Comparison of ENCODE assay signal across 8 cellular contexts in the genomic region with DNA sequence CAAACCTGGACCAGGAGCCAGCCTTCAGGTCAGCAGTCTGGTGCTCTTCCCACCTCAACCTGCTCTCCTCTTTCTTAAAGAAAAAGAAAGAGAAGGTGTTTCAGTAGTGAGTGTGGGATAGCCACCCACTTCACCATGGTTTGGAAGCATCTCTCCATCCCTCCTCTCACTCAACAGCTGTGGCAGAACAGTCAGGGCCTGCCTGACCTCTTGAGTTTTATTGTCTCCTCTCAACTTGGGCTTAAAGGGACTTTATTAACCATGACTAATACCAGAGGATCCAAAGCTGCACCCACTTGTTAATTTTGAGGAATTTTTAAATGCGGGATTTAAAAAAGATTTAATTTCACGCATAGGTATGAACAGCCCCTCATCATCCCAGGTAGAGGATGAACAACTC. TPM values are rescaled to one million over a fixed set of nuclear protein-coding genes. Genes with fewer than 3 reads are reported as not detected.
A peak's percentile ranks its signal among the peaks of the same experiment; 100 is the strongest.
DNase-seq lines count a peak whose midpoint lies in the region; ATAC-seq, FAIRE-seq and TF ChIP-seq lines count a peak whose summit lies in the region.

No MANE protein-coding gene starts in this region.

- H2BK120ac ChIP-seq in H1 (replicated peaks; ENCODE audit: low read depth, low read length): no peak overlapping the region

- H2AFZ ChIP-seq in H1 (ENCODE audit: low read length): peak overlapping the region; percentile 76; the same call in 1 of the 2 replicates
- H2AFZ ChIP-seq in neuron (ENCODE audit: low read depth, low read length): peak overlapping the region; percentile 97

- H3K4me3 Mint-ChIP-seq in CD4-positive, alpha-beta T cell: peak overlapping the region; percentile 84

- no peak overlapping the region for H4K91ac ChIP-seq in H1 (replicated peaks; ENCODE audit: insufficient read length, low read length)

- ATAC-seq in CD4-positive, alpha-beta T cell (ENCODE audit: poor library complexity): no peak
- ATAC-seq in GM19397 (IDR thresholded peaks at IDR 0.05; ENCODE audit: unreplicated experiment): no peak
- no peak for ATAC-seq in HG03139 (IDR thresholded peaks at IDR 0.05; ENCODE audit: unreplicated experiment)

- peaks cover 51% of the 10 kb centered on the region for H3K27me3 Mint-ChIP-seq in CD4-positive, alpha-beta T cell

- H3K4me1 ChIP-seq in H1 (replicated peaks in 1 of 4; ENCODE audit: control insufficient read depth in 3 of 4, insufficient read depth in 4 of 4, low read length in 3 of 4) (peaks cover 3 to 15% (median 10%) of the 10 kb centered on the region in 4 experiments), neuron (ENCODE audit: insufficient read depth, low read length) (peaks cover 9% of the 10 kb centered on the region)

- no peak for TF ChIP-seq CTCF in CD4-positive, alpha-beta T cell (IDR thresholded peaks at IDR 0.05)
- no peak for TF ChIP-seq CTCF in H1 (IDR thresholded peaks at IDR 0.05; ENCODE audit: control extremely low read depth in 1 of 3, insufficient read depth in 1 of 3, low read depth in 1 of 3, low read length in 3 of 3)

- H3K9me3 ChIP-seq in CD4-positive, alpha-beta T cell (ENCODE audit: control insufficient read depth, low read length): no peaks in the 10 kb centered on the region
- no peaks in the 10 kb centered on the region for H3K9me3 ChIP-seq in KOPT-K1 (ENCODE audit: insufficient read depth, low read length, poor library complexity, severe bottlenecking)
- no peaks in the 10 kb centered on the region for H3K9me3 ChIP-seq in H1 (ENCODE audit: insufficient read depth in 2 of 2, low read depth in 1 of 2, low read length in 1 of 2)
- no peaks in the 10 kb centered on the region for H3K9me3 ChIP-seq in neuron (ENCODE audit: low read length)

- intact Hi-C loops in CD4-positive, alpha-beta T cell (cut with DNase I, micrococcal nuclease): no loop called here

- POLR2A ChIA-PET in CD4-positive, alpha-beta T cell (lab: Charles Lee): no interaction called here
- POLR2A ChIA-PET in H1 (lab: Charles Lee; ENCODE audit: partially characterized antibody): interaction anchor here (0.8 to 9.3 kb wide), 10 partner anchors 10 to 95 kb away, joined by 3 to 172 read pairs (median 8); a partner anchor contains a TSS

- no peak for DNase-seq in CD4-positive, alpha-beta T cell
- no peak for DNase-seq in H1 (ENCODE audit: low read depth in 1 of 2, low spot score in 2 of 2)
- DNase-seq in pons (ENCODE audit: low spot score): no peak
- no peak for DNase-seq in DMS153 (lab: John Stamatoyannopoulos, UW)

- H2BK12ac ChIP-seq in H1 (ENCODE audit: low read depth, low read length): peak overlapping the region; percentile 64; the same call in 1 of the 2 replicates

- H3K14ac ChIP-seq in H1 (ENCODE audit: insufficient read length): no peak overlapping the region

- peak overlapping the region; percentile 81 to 86 for H3K4me2 ChIP-seq in H1 (ENCODE audit: insufficient read depth in 1 of 2, low read depth in 2 of 2, low read length in 2 of 2)

- H3K23ac ChIP-seq in H1 (ENCODE audit: insufficient read length): no peak overlapping the region

- no peak overlapping the region for H3K27ac ChIP-seq in CD4-positive, alpha-beta T cell (ENCODE audit: low read depth, low read length)
- H3K27ac ChIP-seq in KOPT-K1 (ENCODE audit: low read depth, low read length, poor library complexity, severe bottlenecking): peak overlapping the region; percentile 64
- no peak overlapping the region for H3K27ac ChIP-seq in H1 (ENCODE audit: low read depth, low read length)

- peaks cover 2% of the 10 kb centered on the region; the same call in 1 of the 2 replicates for H3K79me1 ChIP-seq in H1 (ENCODE audit: low read depth, low read length)

- H3K4me3 ChIP-seq in H1 (ENCODE audit: extremely low read depth in 1 of 4, insufficient read depth in 2 of 4, low read depth in 3 of 4, low read length in 4 of 4) (peak overlapping the region; percentile 55 to 95 (median 94)), neuron (ENCODE audit: low read length) (peak overlapping the region; percentile 71)

- H3K79me2 ChIP-seq in H1 (ENCODE audit: control insufficient read depth in 1 of 2, insufficient read depth in 2 of 2, low read length in 2 of 2): peaks cover 5 to 42% of the 10 kb centered on the region in 2 experiments; a peak in 3 of 4 replicates

- WGBS in H1 (ENCODE audit: extremely low coverage in 1 of 2, insufficient coverage in 1 of 2, insufficient read length in 1 of 2, insufficient replicate concordance in 2 of 2, low coverage in 1 of 2, low lambda C conversion rate in 2 of 2, missing lambda C conversion rate in 1 of 2), 2 experiments: 35% methylated on average over 2 of the region's 2 CpGs; no CpG with 5 or more reads in 1 of the 2 experiments

- H4K8ac ChIP-seq in H1 (ENCODE audit: extremely low read depth, insufficient read depth, low read length): no peak overlapping the region

- TF ChIP-seq EP300 in H1 (IDR thresholded peaks at IDR 0.05; ENCODE audit: borderline replicate concordance in 1 of 2, low read depth in 2 of 2, low read length in 2 of 2): no peak

- H4K5ac ChIP-seq in H1 (ENCODE audit: insufficient read length, low read depth, low read length): no peak overlapping the region

- 0 out of 7 replicates have a peak overlapping the region, but pooled peaks of 1 of the 4 experiments have one; percentile 9 for H3K9ac ChIP-seq in H1 (replicated peaks in 1 of 4; ENCODE audit: extremely low read depth in 1 of 4, low read depth in 3 of 4, low read length in 3 of 4)

- no peak overlapping the region for H3K56ac ChIP-seq in H1 (replicated peaks; ENCODE audit: insufficient read length, low read depth, low read length)

- no peak overlapping the region for H3K27ac Mint-ChIP-seq in CD4-positive, alpha-beta T cell

- H2AK5ac ChIP-seq in H1 (ENCODE audit: low read depth, low read length): no peak overlapping the region

- H3K18ac ChIP-seq in H1 (ENCODE audit: extremely low read depth, low read length): no peak overlapping the region; the same call in 1 of the 2 replicates

- H2BK15ac ChIP-seq in H1 (ENCODE audit: low read length): 0 out of 2 replicates have a peak overlapping the region, but pooled peaks have one; percentile 2

- no peaks in the 10 kb centered on the region for H3K9me3 Mint-ChIP-seq in CD4-positive, alpha-beta T cell

- no peak overlapping the region for H2BK20ac ChIP-seq in H1 (ENCODE audit: low read length)

- H3K23me2 ChIP-seq in H1 (ENCODE audit: low read depth, low read length): peaks cover 15% of the 10 kb centered on the region

- no peak for TF ChIP-seq POLR2A in H1 (IDR thresholded peaks at IDR 0.05; ENCODE audit: control extremely low read depth in 1 of 2, low read depth in 2 of 2, low read length in 2 of 2)

- H4K20me1 ChIP-seq in H1 (replicated peaks in 1 of 2; ENCODE audit: control insufficient read depth in 1 of 2, insufficient read depth in 2 of 2, low read length in 2 of 2): peaks cover 10% of the 10 kb centered on the region in 2 experiments

- FAIRE-seq in H1 (lab: Jason Lieb, UNC): no peak

- no peaks in the 10 kb centered on the region for H3K4me1 Mint-ChIP-seq in CD4-positive, alpha-beta T cell (ENCODE audit: low read depth)

- peaks cover 24% of the 10 kb centered on the region for H3K27me3 ChIP-seq in CD4-positive, alpha-beta T cell (ENCODE audit: control insufficient read depth, insufficient read depth, low read length)
- H3K27me3 ChIP-seq in H1 (replicated peaks in 1 of 4; ENCODE audit: control insufficient read depth in 3 of 4, extremely low read depth in 1 of 4, insufficient read depth in 3 of 4, low read length in 3 of 4) (peaks cover 0 to 4% (median 0%) of the 10 kb centered on the region in 4 experiments; a peak in 1 of 7 replicates), neuron (ENCODE audit: insufficient read depth, low read length) (no peaks in the 10 kb centered on the region)

- TF ChIP-seq RAD21 in H1 (IDR thresholded peaks at IDR 0.05 in 1 of 2, conservative IDR thresholded peaks at IDR 0.05 in 1 of 2; ENCODE audit: low read depth in 2 of 2, low read length in 2 of 2): no peak

- H3K36me3 ChIP-seq in KOPT-K1 (ENCODE audit: insufficient read depth, low read length): peaks cover 13% of the 10 kb centered on the region; the same call in 1 of the 2 replicates
- H3K36me3 ChIP-seq in H1 (ENCODE audit: control insufficient read depth in 2 of 4, insufficient read depth in 4 of 4, low read length in 3 of 4): peaks cover 14 to 32% (median 24%) of the 10 kb centered on the region in 4 experiments
- H3K36me3 ChIP-seq in neuron (ENCODE audit: insufficient read depth, low read length): no peaks in the 10 kb centered on the region

- CTCF ChIA-PET in CD4-positive, alpha-beta T cell (lab: Charles Lee): no interaction called here
- CTCF ChIA-PET in H1 (lab: Charles Lee; ENCODE audit: partially characterized antibody): interaction anchor here (1.0 to 2.8 kb wide), 5 partner anchors 18 to 199 kb away, joined by 3 to 22 read pairs (median 5); no protein-coding TSS in a partner anchor

- H2BK5ac ChIP-seq in H1 (ENCODE audit: low read depth, low read length): no peak overlapping the region; the same call in 1 of the 2 replicates

- H3K4ac ChIP-seq in H1 (replicated peaks; ENCODE audit: insufficient read length, low read depth, low read length): no peak overlapping the region

- H3K36me3 Mint-ChIP-seq in CD4-positive, alpha-beta T cell (ENCODE audit: low read depth): no peaks in the 10 kb centered on the region

TF ChIP-seq in H1, 55 proteins besides CTCF, POLR2A, EP300 and RAD21:
- no peak for TF ChIP-seq SIX5 (IDR thresholded peaks at IDR 0.05; ENCODE audit: low read depth, low read length)
- no peak for TF ChIP-seq CBX8 (IDR thresholded peaks at IDR 0.05; ENCODE audit: borderline replicate concordance, low read depth, low read length)
- no peak for TF ChIP-seq CHD2 (IDR thresholded peaks at IDR 0.05; ENCODE audit: low read length)
- no peak for TF ChIP-seq RFX5 (IDR thresholded peaks at IDR 0.05; ENCODE audit: borderline replicate concordance, low read depth, low read length)

RNA-seq across cellular contexts. Expression of a gene that starts 0.6 kb away (rescaled TPM):
- under 1 TPM; 0.11 to 0.17 TPM for total RNA-seq in CD4-positive, alpha-beta T cell
- 184 and 187 TPM in 2 replicates for total RNA-seq in H1 (2021; fragmentation: NEBNext Ultra II Directional; extraction: Animal tissue kit (Norgen Biotek cat#: 25700))
- polyA plus RNA-seq in H1 (2011; rRNA removed): 44.0 and 51.4 TPM in 2 replicates
- 58.3 TPM for polyA plus RNA-seq in H1 (2011; cell fraction: cytosol; rRNA removed)
- polyA plus RNA-seq in H1 (2011; cell fraction: nucleus; rRNA removed): 162 TPM
- 80.3 to 102 TPM (median 93.1 TPM) in 4 replicates for polyA plus RNA-seq in H1 (2012, experiment 1 of 2)
- polyA plus RNA-seq in H1 (2012, experiment 2 of 2): 13.9 TPM
- 125 TPM for polyA plus RNA-seq in H1 (2013, experiment 1 of 2)
- polyA plus RNA-seq in H1 (2013, experiment 2 of 2): 109 TPM
- polyA minus RNA-seq in H1 (2011; rRNA and poly(A)+ RNA removed): 145 and 147 TPM in 2 replicates
- polyA minus RNA-seq in H1 (2011; cell fraction: cytosol; rRNA and poly(A)+ RNA removed): 113 TPM
- 237 TPM for polyA minus RNA-seq in H1 (2011; cell fraction: nucleus; rRNA and poly(A)+ RNA removed)

Comparison
In these comparisons a context has a peak if more than half of its experiments do, and no peak if none do; other contexts are left out.
1. RNA of a gene that starts 0.6 kb away (total RNA-seq): 184 to 187 TPM in H1; 0.11 to 0.17 TPM in CD4-positive, alpha-beta T cell; every median in the first group is over 100 times any median in the second.